Comparison of ENCODE assay signal across 29 cellular contexts in the genomic region with DNA sequence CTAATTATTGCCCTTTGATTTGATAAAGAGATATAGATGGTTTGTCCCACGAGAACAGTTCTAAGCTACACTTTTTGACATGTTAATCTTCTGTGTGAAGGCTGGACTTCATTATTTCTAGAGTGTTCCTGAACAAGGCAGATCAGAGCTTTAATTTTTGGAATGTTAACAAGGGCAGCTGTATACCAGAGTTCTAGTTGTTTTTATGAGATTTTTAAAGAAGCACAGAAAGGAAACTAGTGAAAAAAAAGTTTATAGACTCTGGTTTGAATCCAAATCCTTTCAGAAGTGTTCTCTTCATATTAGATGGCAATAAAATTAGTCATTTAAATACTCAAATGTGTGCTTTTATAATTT.
DNase-seq lines count a peak whose midpoint lies in the region; ATAC-seq, FAIRE-seq and TF ChIP-seq lines count a peak whose summit lies in the region.
"Had no signal": no experiment of that assay in that cellular context is flagged by ENCODE, and none has a peak within 500 bp of the region (broad histone marks: within the 10 kb centered on the region; RNA-seq: fewer than 3 reads in every experiment).

No MANE protein-coding gene starts in this region.

- TF ChIP-seq EP300 in sigmoid colon (IDR thresholded peaks at IDR 0.05) (no peak), upper lobe of left lung (IDR thresholded peaks at IDR 0.05) (no peak)

- H3K4me1 ChIP-seq in sigmoid colon: peaks cover 0 to 63% (median 54%) of the 10 kb centered on the region in 4 donors
- no peaks in the 10 kb centered on the region for H3K4me1 ChIP-seq in upper lobe of left lung
- H3K4me1 ChIP-seq: testis had no signal

- ATAC-seq in HG03432 (IDR thresholded peaks at IDR 0.05; ENCODE audit: unreplicated experiment) (no peak), upper lobe of left lung (ENCODE audit: low FRiP score in 2 of 2) (no peak)
- ATAC-seq: activated CD8-positive, alpha-beta memory T cell treated with anti-CD3 and anti-CD28 coated beads, Interleukin-2, amount 10 ng/mL, durations not matched to agents 7 days and 5 days; activated T-cell treated with anti-CD3 and anti-CD28 coated beads, Interleukin-2, amount 50 U/mL, for 72 hours; left cardiac atrium had no signal

- 54 to 67% methylated on average over 1 of the region's 1 CpG for WGBS in sigmoid colon, 2 donors
- WGBS in upper lobe of left lung, 2 donors: 63 to 73% methylated on average over 1 of the region's 1 CpG

- TF ChIP-seq CTCF in BJ (IDR thresholded peaks at IDR 0.05; ENCODE audit: insufficient read depth, low read depth, low read length): no peak
- no peak for TF ChIP-seq CTCF in brain (conservative IDR thresholded peaks at IDR 0.05)
- TF ChIP-seq CTCF in sigmoid colon (IDR thresholded peaks at IDR 0.05): no peak
- no peak for TF ChIP-seq CTCF in upper lobe of left lung (IDR thresholded peaks at IDR 0.05)

- no peaks in the 10 kb centered on the region for H3K36me3 ChIP-seq in BJ (ENCODE audit: control insufficient read depth, insufficient read depth, low read length)
- no peaks in the 10 kb centered on the region for H3K36me3 ChIP-seq in sigmoid colon
- no peaks in the 10 kb centered on the region for H3K36me3 ChIP-seq in upper lobe of left lung
- H3K36me3 ChIP-seq: adrenal gland, brain microvascular endothelial cell, WERI-Rb-1 had no signal

- no peak for TF ChIP-seq POLR2A in sigmoid colon (IDR thresholded peaks at IDR 0.05)
- no peak for TF ChIP-seq POLR2A in GM12892 (IDR thresholded peaks at IDR 0.05; ENCODE audit: low read depth, low read length)
- no peak for TF ChIP-seq POLR2A in upper lobe of left lung (IDR thresholded peaks at IDR 0.05)

- no peaks in the 10 kb centered on the region for H3K36me3 Mint-ChIP-seq in brain
- H3K36me3 Mint-ChIP-seq: activated CD8-positive, alpha-beta memory T cell treated with anti-CD3 and anti-CD28 coated beads, Interleukin-2, amount 10 ng/mL, durations not matched to agents 7 days and 5 days; CD4-positive, CD25-positive, alpha-beta regulatory T cell had no signal

- POLR2A ChIA-PET in BJ (lab: Charles Lee): no interaction called here

- CTCF ChIA-PET in BJ (lab: Yijun Ruan, JAX): interaction anchor here (0.5 kb wide), 1 partner anchor 32 kb away, joined by 3 read pairs; no protein-coding TSS in a partner anchor

- peak overlapping the region in 4 of 5 experiments; percentile 20 to 76 (median 64) for H3K27ac Mint-ChIP-seq in brain
- H3K27ac Mint-ChIP-seq: activated CD8-positive, alpha-beta memory T cell treated with anti-CD3 and anti-CD28 coated beads, Interleukin-2, amount 10 ng/mL, durations not matched to agents 7 days and 5 days; activated naive CD4-positive, alpha-beta T cell treated with anti-CD3 and anti-CD28 coated beads for 36 hours; activated T-cell treated with anti-CD3 and anti-CD28 coated beads, Interleukin-2, amount 50 U/mL, for 72 hours; CD4-positive, CD25-positive, alpha-beta regulatory T cell had no signal

- H3K4me3 ChIP-seq in BJ (ENCODE audit: low read depth, low read length) (no peak overlapping the region), sigmoid colon (no peak overlapping the region), upper lobe of left lung (no peak overlapping the region)
- H3K4me3 ChIP-seq: adrenal gland, testis had no signal

- intact Hi-C loops in sigmoid colon (cut with DNase I): no loop called here

- H3K4me3 Mint-ChIP-seq in brain: peak overlapping the region in 3 of 5 experiments; percentile 6 to 43 (median 11)
- H3K4me3 Mint-ChIP-seq: activated CD8-positive, alpha-beta memory T cell treated with anti-CD3 and anti-CD28 coated beads, Interleukin-2, amount 10 ng/mL, durations not matched to agents 7 days and 5 days; activated naive CD4-positive, alpha-beta T cell treated with anti-CD3 and anti-CD28 coated beads for 36 hours; activated T-cell treated with anti-CD3 and anti-CD28 coated beads, Interleukin-2, amount 50 U/mL, for 72 hours; CD4-positive, CD25-positive, alpha-beta regulatory T cell had no signal

- FAIRE-seq in GM12892 (lab: Jason Lieb, UNC): no peak
- FAIRE-seq: D721Med had no signal

- H3K9me3 ChIP-seq in sigmoid colon (no peaks in the 10 kb centered on the region), upper lobe of left lung (no peaks in the 10 kb centered on the region)
- H3K9me3 ChIP-seq: adrenal gland, testis had no signal

- H3K9me3 Mint-ChIP-seq in brain: peaks cover 0 to 3% (median 0%) of the 10 kb centered on the region in 5 experiments
- H3K9me3 Mint-ChIP-seq: activated naive CD4-positive, alpha-beta T cell treated with anti-CD3 and anti-CD28 coated beads for 36 hours; activated T-cell treated with anti-CD3 and anti-CD28 coated beads, Interleukin-2, amount 50 U/mL, for 72 hours; CD4-positive, CD25-positive, alpha-beta regulatory T cell had no signal

- H3K27ac ChIP-seq in sigmoid colon: peak overlapping the region; percentile 61 to 70 (median 69)
- H3K27ac ChIP-seq in upper lobe of left lung: no peak overlapping the region
- H3K27ac ChIP-seq: adrenal gland, brain microvascular endothelial cell, WERI-Rb-1 had no signal

- peak; percentile 34 for DNase-seq in BJ (ENCODE audit: low read depth)
- DNase-seq in inferior parietal cortex (ENCODE audit: extremely low spot score): peak; percentile 51
- no peak for DNase-seq in sigmoid colon
- DNase-seq in stimulated activated CD4-positive, alpha-beta T cell treated with anti-CD3 and anti-CD28 coated beads, Interleukin-4, amount 100 ng/mL, for 1 hour: no peak
- DNase-seq in GM12892 (ENCODE audit: insufficient read length): no peak
- no peak for DNase-seq in upper lobe of left lung
- DNase-seq: 8988T; activated CD8-positive, alpha-beta memory T cell treated with anti-CD3 and anti-CD28 coated beads, Interleukin-2, amount 10 ng/mL, durations not matched to agents 7 days and 5 days; activated naive CD4-positive, alpha-beta T cell treated with anti-CD3 and anti-CD28 coated beads for 36 hours; activated T-cell treated with anti-CD3 and anti-CD28 coated beads, Interleukin-2, amount 50 U/mL, for 72 hours; adrenal gland; brain microvascular endothelial cell; CD4-positive, CD25-positive, alpha-beta regulatory T cell; effector CD8-positive, alpha-beta T cell; erythroblast; foreskin fibroblast; H7; left cardiac atrium; mammary epithelial cell; NCI-H1105 treated with DMSO at 0.1 percent for 48 hours; NCI-H2029 treated with DMSO at 0.1 percent for 48 hours; NCI-H2227 treated with DMSO at 0.1 percent for 48 hours; NCI-H526 treated with DMSO at 0.1 percent for 48 hours; Right ventricle myocardium superior; testis; WERI-Rb-1 had no signal

- H3K27me3 Mint-ChIP-seq in brain: no peaks in the 10 kb centered on the region
- H3K27me3 Mint-ChIP-seq: CD4-positive, CD25-positive, alpha-beta regulatory T cell had no signal

- no peaks in the 10 kb centered on the region for H3K27me3 ChIP-seq in BJ (ENCODE audit: control insufficient read depth, insufficient read depth, low read length)
- no peaks in the 10 kb centered on the region for H3K27me3 ChIP-seq in sigmoid colon
- no peaks in the 10 kb centered on the region for H3K27me3 ChIP-seq in upper lobe of left lung
- H3K27me3 ChIP-seq: adrenal gland, brain microvascular endothelial cell, testis had no signal

- H3K4me1 Mint-ChIP-seq in brain: peaks cover 56% of the 10 kb centered on the region
- H3K4me1 Mint-ChIP-seq: activated CD8-positive, alpha-beta memory T cell treated with anti-CD3 and anti-CD28 coated beads, Interleukin-2, amount 10 ng/mL, durations not matched to agents 7 days and 5 days; CD4-positive, CD25-positive, alpha-beta regulatory T cell had no signal

Comparison
In these comparisons a context has a peak if more than half of its experiments do, and no peak if none do; other contexts are left out.
1. DNase-seq: peak in BJ (single experiment) and inferior parietal cortex (single experiment); none in sigmoid colon (single experiment), stimulated activated CD4-positive, alpha-beta T cell treated with anti-CD3 and anti-CD28 coated beads, Interleukin-4, amount 100 ng/mL, for 1 hour (single experiment), GM12892 (single experiment) and upper lobe of left lung (0 of 2).
2. H3K27ac ChIP-seq: peak in sigmoid colon (4 of 4); none in upper lobe of left lung (0 of 4).